Comparison of ENCODE assay signal across 25 cellular contexts in the genomic region with DNA sequence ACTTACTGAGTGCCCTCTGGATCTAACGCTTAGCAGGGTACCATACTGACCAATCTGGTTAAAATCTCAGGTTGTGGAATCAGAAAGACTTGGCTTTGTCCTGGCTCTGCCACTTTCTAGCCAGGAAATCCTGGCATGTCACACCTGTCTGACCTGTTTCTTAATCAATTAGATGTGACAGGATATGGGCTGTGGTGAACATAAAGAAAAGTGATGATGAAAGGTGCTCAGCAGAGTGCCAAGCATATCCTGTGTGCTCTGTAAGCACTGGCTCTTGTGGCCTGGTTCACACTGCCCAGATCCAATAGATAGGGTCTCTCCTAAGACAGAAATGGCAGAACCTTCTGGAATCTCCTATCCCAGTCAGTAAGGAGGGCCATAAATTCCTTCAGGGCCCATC. TPM values are rescaled to one million over a fixed set of nuclear protein-coding genes. Genes with fewer than 3 reads are reported as not detected.
DNase-seq lines count a peak whose midpoint lies in the region; ATAC-seq and TF ChIP-seq lines count a peak whose summit lies in the region.
"Had no signal": no experiment of that assay in that cellular context is flagged by ENCODE, and none has a peak within 500 bp of the region (broad histone marks: within the 10 kb centered on the region; RNA-seq: fewer than 3 reads in every experiment).

No MANE protein-coding gene starts in this region.

- TF ChIP-seq EP300 in ovary (IDR thresholded peaks at IDR 0.05), result no peak

- POLR2A ChIA-PET in MCF 10A (lab: Yijun Ruan, JAX), result no interaction called here

- CTCF ChIA-PET in mammary epithelial cell (lab: Charles Lee; ENCODE audit: low non-redundant PET), result interaction anchor here (0.7 kb wide), 1 partner anchor 81 kb away, joined by 3 read pairs; no protein-coding TSS in a partner anchor
- CTCF ChIA-PET in MCF 10A (lab: Yijun Ruan, JAX), result no interaction called here

- H3K27ac ChIP-seq in mammary epithelial cell (ENCODE audit: insufficient read depth, low read depth, low read length) (no peak overlapping the region), endodermal cell (ENCODE audit: low read depth, low read length) (no peak overlapping the region), ovary (no peak overlapping the region)
- H3K27ac ChIP-seq: esophagus muscularis mucosa, Peyer's patch, sigmoid colon, SK-N-MC had no signal

- dilution Hi-C loops in mammary epithelial cell (cut with HindIII; ENCODE audit: low sequenced_read_pairs), result no loop called here

- no peaks in the 10 kb centered on the region for H3K9me3 Mint-ChIP-seq in MCF 10A (ENCODE audit: unreplicated experiment)
- no peaks in the 10 kb centered on the region for H3K9me3 Mint-ChIP-seq in endodermal cell
- H3K9me3 Mint-ChIP-seq: activated naive CD4-positive, alpha-beta T cell treated with anti-CD3 and anti-CD28 coated beads, Interleukin-2, amount 50 U/mL, for 72 hours; activated T-cell treated with anti-CD3 and anti-CD28 coated beads, Interleukin-2, amount 50 U/mL, for 24 hours had no signal

- H3K4me3 ChIP-seq in mammary epithelial cell (replicated peaks in 1 of 3; ENCODE audit: insufficient read depth in 1 of 3, low read depth in 2 of 3, low read length in 3 of 3) (no peak overlapping the region), endodermal cell (ENCODE audit: low read length) (no peak overlapping the region), ovary (no peak overlapping the region)
- H3K4me3 ChIP-seq: dorsolateral prefrontal cortex, esophagus muscularis mucosa, Peyer's patch, sigmoid colon, SK-N-MC had no signal

- no peaks in the 10 kb centered on the region for H3K27me3 ChIP-seq in mammary epithelial cell (ENCODE audit: insufficient read depth, low read length)
- H3K27me3 ChIP-seq in endodermal cell (ENCODE audit: control insufficient read depth, insufficient read depth, low read length, poor library complexity, severe bottlenecking), result peaks cover 7% of the 10 kb centered on the region
- H3K27me3 ChIP-seq in ovary, result no peaks in the 10 kb centered on the region
- H3K27me3 ChIP-seq: dorsolateral prefrontal cortex, esophagus muscularis mucosa, Peyer's patch, sigmoid colon had no signal

- 100% methylated on average over 1 of the region's 1 CpG for WGBS in mammary epithelial cell (ENCODE audit: low coverage, missing lambda C conversion rate)
- WGBS in endodermal cell (ENCODE audit: insufficient coverage in 1 of 2, insufficient read length in 1 of 2), 2 experiments, result 94 to 100% methylated on average over 1 of the region's 1 CpG
- 92 to 100% (median 100%) methylated on average over 1 of the region's 1 CpG for WGBS in ovary, 3 donors

- H3K36me3 ChIP-seq in mammary epithelial cell (ENCODE audit: insufficient read depth, low read length) (peaks cover 7% of the 10 kb centered on the region), endodermal cell (ENCODE audit: control insufficient read depth, insufficient read depth, low read length) (no peaks in the 10 kb centered on the region), ovary (no peaks in the 10 kb centered on the region)
- H3K36me3 ChIP-seq: Peyer's patch had no signal

- DNase-seq in mammary epithelial cell (peak; percentile 16), MCF 10A (ENCODE audit: unreplicated experiment) (no peak), NCI-H510A treated with DMSO at 0.1 percent for 48 hours (lab: John Stamatoyannopoulos, UW) (peak; percentile 91), endodermal cell (peak; percentile 25), cortex of kidney (lab: John Stamatoyannopoulos, UW) (no peak), NCI-H128 (lab: John Stamatoyannopoulos, UW; ENCODE audit: unreplicated experiment) (no peak), ovary (no peak)
- DNase-seq: activated CD4-positive, alpha-beta T cell treated with anti-CD3 and anti-CD28 coated beads, Interleukin-2, amount 50 U/mL, for 48 hours; activated T-cell treated with anti-CD3 and anti-CD28 coated beads, Interleukin-2, amount 50 U/mL, for 24 hours; Calu3; dorsolateral prefrontal cortex; GOT3; Kasumi-1; NCI-H1436 treated with DMSO at 0.1 percent for 48 hours; NCI-H748 treated with DMSO at 0.1 percent for 48 hours; Peyer's patch; sigmoid colon; stimulated activated CD4-positive, alpha-beta T cell treated with anti-CD3 and anti-CD28 coated beads, Interleukin-2, amount 100 ng/mL, for 24 hours had no signal

- in situ Hi-C loops in mammary epithelial cell (cut with MboI; ENCODE audit: low sequenced_read_pairs in 2 of 2), result loop anchor here in 1 of 2 donors (10.0 kb wide), 1 partner anchor 88 kb away; no protein-coding TSS in a partner anchor

- no TSS peak for BruUV-seq in mammary epithelial cell (replicated peaks; lab: Mats Ljungman, UMichigan)
- no TSS peak for BruUV-seq in MCF 10A (replicated peaks; lab: Mats Ljungman, UMichigan)

- H3K9me3 ChIP-seq in mammary epithelial cell (replicated peaks; ENCODE audit: insufficient read depth, low read length) (no peaks in the 10 kb centered on the region), endodermal cell (ENCODE audit: control insufficient read depth, low read length) (no peaks in the 10 kb centered on the region), ovary (no peaks in the 10 kb centered on the region)
- H3K9me3 ChIP-seq: esophagus muscularis mucosa, Peyer's patch, sigmoid colon had no signal

- H3K4me1 ChIP-seq in mammary epithelial cell (ENCODE audit: insufficient read depth, low read length), result peaks cover 15% of the 10 kb centered on the region
- H3K4me1 ChIP-seq in endodermal cell (ENCODE audit: control insufficient read depth, insufficient read depth, low read length), result no peaks in the 10 kb centered on the region
- no peaks in the 10 kb centered on the region for H3K4me1 ChIP-seq in ovary (ENCODE audit: insufficient read depth)
- H3K4me1 ChIP-seq: Peyer's patch had no signal

- no peaks in the 10 kb centered on the region for H4K20me1 ChIP-seq in mammary epithelial cell (ENCODE audit: insufficient read depth, low read length)

- TF ChIP-seq POLR2A in ovary (IDR thresholded peaks at IDR 0.05), result no peak

- no peaks in the 10 kb centered on the region for H3K27me3 Mint-ChIP-seq in MCF 10A (ENCODE audit: insufficient read depth, unreplicated experiment)
- peaks cover 36% of the 10 kb centered on the region for H3K27me3 Mint-ChIP-seq in endodermal cell (ENCODE audit: insufficient read depth)

- H3K9ac ChIP-seq in mammary epithelial cell (ENCODE audit: insufficient read depth, low read length) (no peak overlapping the region), endodermal cell (ENCODE audit: extremely low read depth, low read length, poor library complexity, severe bottlenecking) (no peak overlapping the region)

- no peak for ATAC-seq in HG03108 (IDR thresholded peaks at IDR 0.05; ENCODE audit: unreplicated experiment)
- ATAC-seq: activated naive CD4-positive, alpha-beta T cell treated with anti-CD3 and anti-CD28 coated beads, Interleukin-2, amount 50 U/mL, for 72 hours had no signal

- H3K36me3 Mint-ChIP-seq in MCF 10A (ENCODE audit: insufficient read depth, unreplicated experiment) (peaks cover 13% of the 10 kb centered on the region), endodermal cell (ENCODE audit: low read depth) (no peaks in the 10 kb centered on the region)
- H3K36me3 Mint-ChIP-seq: activated naive CD4-positive, alpha-beta T cell treated with anti-CD3 and anti-CD28 coated beads, Interleukin-2, amount 50 U/mL, for 72 hours had no signal

- H2AFZ ChIP-seq in mammary epithelial cell (ENCODE audit: low read depth, low read length), result no peak overlapping the region

- intact Hi-C loops in mammary epithelial cell (cut with micrococcal nuclease), result no loop called here
- intact Hi-C loops in MCF 10A (cut with micrococcal nuclease), result no loop called here
- intact Hi-C loops in ovary (cut with DNase I), result loop anchor here in 1 of 4 donors (10.0 kb wide), 1 partner anchor 88 kb away; no protein-coding TSS in a partner anchor

- H3K4me3 Mint-ChIP-seq in MCF 10A (ENCODE audit: unreplicated experiment), result no peak overlapping the region
- H3K4me3 Mint-ChIP-seq in endodermal cell, result no peak overlapping the region
- H3K4me3 Mint-ChIP-seq: activated T-cell treated with anti-CD3 and anti-CD28 coated beads, Interleukin-2, amount 50 U/mL, for 24 hours had no signal

- peaks cover 18% of the 10 kb centered on the region for H3K4me1 Mint-ChIP-seq in MCF 10A (ENCODE audit: insufficient read depth, unreplicated experiment)
- peaks cover 2% of the 10 kb centered on the region for H3K4me1 Mint-ChIP-seq in endodermal cell

- H3K27ac Mint-ChIP-seq in MCF 10A (ENCODE audit: low read depth, unreplicated experiment), result no peak overlapping the region
- H3K27ac Mint-ChIP-seq in endodermal cell, result no peak overlapping the region
- H3K27ac Mint-ChIP-seq: activated naive CD4-positive, alpha-beta T cell treated with anti-CD3 and anti-CD28 coated beads, Interleukin-2, amount 50 U/mL, for 72 hours; activated T-cell treated with anti-CD3 and anti-CD28 coated beads, Interleukin-2, amount 50 U/mL, for 24 hours had no signal

- peak overlapping the region; percentile 26 for H3K4me2 ChIP-seq in mammary epithelial cell (ENCODE audit: insufficient read depth, low read depth, low read length)

- H3K79me2 ChIP-seq in mammary epithelial cell (ENCODE audit: insufficient read depth, low read length), result peaks cover 11% of the 10 kb centered on the region

- TF ChIP-seq CTCF in mammary epithelial cell (conservative IDR thresholded peaks at IDR 0.05 in 1 of 2, IDR thresholded peaks at IDR 0.05 in 1 of 2; ENCODE audit: extremely low read depth in 1 of 2, insufficient read depth in 1 of 2, low read depth in 1 of 2, low read length in 2 of 2), result no peak
- TF ChIP-seq CTCF in MCF 10A (IDR thresholded peaks at IDR 0.05; ENCODE audit: unreplicated experiment), result no peak
- TF ChIP-seq CTCF in endodermal cell (conservative IDR thresholded peaks at IDR 0.05), result no peak
- TF ChIP-seq CTCF in ovary (IDR thresholded peaks at IDR 0.05), result no peak

RNA-seq across cellular contexts. Expression of a gene that starts 53.9 kb away (rescaled TPM):
- total RNA-seq in mammary epithelial cell, result 100 to 1,000 TPM; 136 to 140 TPM
- 106 TPM for polyA plus RNA-seq in mammary epithelial cell
- polyA minus RNA-seq in mammary epithelial cell, result 144 TPM
- 117 and 137 TPM in 2 replicates for total RNA-seq in MCF 10A (2022)
- total RNA-seq in endodermal cell, result 10 to 100 TPM; 32.1 to 43.9 TPM
- 128 TPM for polyA plus RNA-seq in endodermal cell (2013, experiment 1 of 2)
- 129 TPM for polyA plus RNA-seq in endodermal cell (2013, experiment 2 of 2)
- total RNA-seq in ovary, result 100 to 1,000 TPM in 1 of 7 donors, 10 to 100 TPM in 6; 64.3 to 101 (median 92.8) TPM
- 10 to 100 TPM; 52.3 to 85.5 TPM for polyA plus RNA-seq in ovary

RNA-seq across cellular contexts. Expression of a gene that starts 56.1 kb away (rescaled TPM):
- total RNA-seq in mammary epithelial cell (not detected), MCF 10A (2022) (0.32 TPM in 1 of 2 replicates, not detected in the other), endodermal cell (not detected), ovary (not detected)
- polyA plus RNA-seq in mammary epithelial cell (not detected), ovary (not detected)
- not detected for polyA minus RNA-seq in mammary epithelial cell
- polyA plus RNA-seq in endodermal cell (2013, experiment 1 of 2), result not detected
- polyA plus RNA-seq in endodermal cell (2013, experiment 2 of 2), result not detected
- total RNA-seq: activated naive CD4-positive, alpha-beta T cell treated with anti-CD3 and anti-CD28 coated beads, Interleukin-2, amount 50 U/mL, for 72 hours; Calu3; esophagus muscularis mucosa; liver; osteoblast; Peyer's patch; sigmoid colon; subcutaneous adipose tissue had no signal
- polyA plus RNA-seq: liver, sigmoid colon had no signal

Comparison
In these comparisons a context has a peak if more than half of its experiments do, and no peak if none do; other contexts are left out.
1. DNase-seq: peak in mammary epithelial cell (single experiment), NCI-H510A treated with DMSO at 0.1 percent for 48 hours (single experiment) and endodermal cell (single experiment); none in MCF 10A (single experiment), cortex of kidney (single experiment), NCI-H128 (single experiment) and ovary (0 of 5).